ENCODE assay signal across 14 cellular contexts in genomic region chr4:25919676-25920075, GRCh38. TPM values are rescaled to one million over a fixed set of nuclear protein-coding genes. Genes with fewer than 3 reads are reported as not detected.
DNase-seq lines count a peak whose midpoint lies in the region; ATAC-seq and TF ChIP-seq lines count a peak whose summit lies in the region.
"Had no signal": no experiment of that assay in that cellular context is flagged by ENCODE, and none has a peak within 500 bp of the region (broad histone marks: within the 10 kb centered on the region; RNA-seq: fewer than 3 reads in every experiment).

No MANE protein-coding gene starts in this region.

- H4K20me1 ChIP-seq in GM23338 (replicated peaks; ENCODE audit: insufficient read depth) = peaks cover 4% of the 10 kb centered on the region

- peaks cover 67% of the 10 kb centered on the region for H3K79me2 ChIP-seq in GM23338 (replicated peaks; ENCODE audit: insufficient read depth)

- intact Hi-C loops in CD14-positive monocyte (cut with micrococcal nuclease) = no loop called here

- H3K36me3 Mint-ChIP-seq in GM23338 (ENCODE audit: low read depth) (peaks cover 22% of the 10 kb centered on the region), neural crest cell (ENCODE audit: low read depth) (peaks cover 2% of the 10 kb centered on the region), CD14-positive monocyte (peaks cover 6 to 14% of the 10 kb centered on the region in 2 donors)

- no peaks in the 10 kb centered on the region for H3F3A ChIP-seq in GM23338 (replicated peaks; ENCODE audit: low read depth)

- H3K4me1 Mint-ChIP-seq in GM23338 (peaks cover 9% of the 10 kb centered on the region), neural crest cell (peaks cover 36% of the 10 kb centered on the region), CD14-positive monocyte (peaks cover 12% of the 10 kb centered on the region)

- H3K4me3 ChIP-seq in GM23338 (no peak overlapping the region), foreskin fibroblast (ENCODE audit: low read depth in 1 of 2, low read length in 2 of 2) (no peak overlapping the region)

- TF ChIP-seq CTCF in GM23338 (conservative IDR thresholded peaks at IDR 0.05; ENCODE audit: low read depth in 2 of 2) (no peak), neural crest cell (conservative IDR thresholded peaks at IDR 0.05) (no peak), CD14-positive monocyte (IDR thresholded peaks at IDR 0.05) (no peak), foreskin fibroblast (IDR thresholded peaks at IDR 0.05; ENCODE audit: low read depth, low read length) (no peak)

- no peak overlapping the region for H3K27ac ChIP-seq in GM23338 (ENCODE audit: low read depth)
- H3K27ac ChIP-seq: epithelial cell of prostate had no signal

- H3K36me3 ChIP-seq in GM23338 (ENCODE audit: insufficient read depth) = no peaks in the 10 kb centered on the region

- H3K27me3 ChIP-seq in GM23338 (ENCODE audit: insufficient read depth) = no peaks in the 10 kb centered on the region

- no peaks in the 10 kb centered on the region for H3K9me2 ChIP-seq in GM23338 (ENCODE audit: insufficient read depth)

- H3K4me2 ChIP-seq in GM23338 = no peak overlapping the region

- ATAC-seq in GM23338 (no peak), HG03039 (IDR thresholded peaks at IDR 0.05; ENCODE audit: unreplicated experiment) (no peak)

- H3K27ac Mint-ChIP-seq in GM23338 (peak overlapping the region; percentile 16), neural crest cell (ENCODE audit: unreplicated experiment) (peak overlapping the region; percentile 0), CD14-positive monocyte (peak overlapping the region in 1 of 7 donors; percentile 73)

- peaks cover 8% of the 10 kb centered on the region for H3K4me1 ChIP-seq in GM23338 (ENCODE audit: insufficient read depth)

- H3K27me3 Mint-ChIP-seq in GM23338 (ENCODE audit: insufficient read depth, low read depth, poor library complexity) (peaks cover 6% of the 10 kb centered on the region), neural crest cell (ENCODE audit: low read depth) (no peaks in the 10 kb centered on the region), CD14-positive monocyte (ENCODE audit: low read depth in 3 of 3) (no peaks in the 10 kb centered on the region)

- no peaks in the 10 kb centered on the region; the same call in 2 of the 3 replicates for H3K9me3 Mint-ChIP-seq in GM23338
- no peaks in the 10 kb centered on the region for H3K9me3 Mint-ChIP-seq in neural crest cell
- peaks cover 0 to 2% (median 0%) of the 10 kb centered on the region in 7 donors for H3K9me3 Mint-ChIP-seq in CD14-positive monocyte

- H3K4me3 Mint-ChIP-seq in GM23338 (no peak overlapping the region), neural crest cell (peak overlapping the region; percentile 49), CD14-positive monocyte (no peak overlapping the region)

- H2AFZ ChIP-seq in GM23338 = no peak overlapping the region

- DNase-seq in GM23338 (ENCODE audit: low spot score) (no peak), NCI-H146 treated with DMSO at 0.1 percent for 48 hours (lab: John Stamatoyannopoulos, UW; ENCODE audit: unreplicated experiment) (peak; percentile 18), dermis blood vessel endothelial cell (peak; percentile 53), neural crest cell (ENCODE audit: low read depth, low spot score) (no peak), CD14-positive monocyte (ENCODE audit: low spot score) (no peak), dedifferentiated amniotic fluid mesenchymal stem cell (ENCODE audit: extremely low spot score) (no peak), foreskin fibroblast (no peak)
- DNase-seq: activated CD4-positive, alpha-beta T cell treated with anti-CD3 and anti-CD28 coated beads for 1 hour; activated gamma-delta T cell; aorta; COR-L47; SHP77 treated with DMSO at 0.1 percent for 48 hours had no signal

TF ChIP-seq in GM23338, 12 proteins besides CTCF, POLR2A, EP300 and RAD21 (continues in another document):
- TF ChIP-seq STAT1 (IDR thresholded peaks at IDR 0.05; ENCODE audit: unreplicated experiment) (no peak), EZH2phosphoT487 (IDR thresholded peaks at IDR 0.05; ENCODE audit: unreplicated experiment) (no peak), ZNF331 (CRISPR knock-in tag; IDR thresholded peaks at IDR 0.05; ENCODE audit: low read depth) (no peak), ZNF462 (CRISPR knock-in tag; IDR thresholded peaks at IDR 0.05) (no peak), NANOG (IDR thresholded peaks at IDR 0.05; ENCODE audit: borderline replicate concordance) (no peak), JUNB (IDR thresholded peaks at IDR 0.05; ENCODE audit: unreplicated experiment) (no peak), ZNF114 (CRISPR knock-in tag; IDR thresholded peaks at IDR 0.05) (no peak)

RNA-seq across cellular contexts. Expression of gene SMIM20, which starts 5.7 kb away (rescaled TPM):
- 56.6 and 71.6 TPM in 2 replicates for total RNA-seq in GM23338 (2014; rRNA removed; shearing (Covaris generic))
- polyA plus RNA-seq in GM23338 (2016; fragmentation: Nextera tagmentation; extraction: Ambion mirVana) = 68.3 and 82.9 TPM in 2 replicates
- total RNA-seq in dermis blood vessel endothelial cell = 14.0 and 14.5 TPM in 2 replicates
- 22.1 and 24.9 TPM in 2 replicates for total RNA-seq in neural crest cell
- polyA plus RNA-seq in CD14-positive monocyte = 10 to 100 TPM; 33.7 to 38.1 TPM

RNA-seq across cellular contexts. Expression of gene SEL1L3, which starts 56.9 kb away (rescaled TPM):
- total RNA-seq in GM23338 (2014; rRNA removed; shearing (Covaris generic)) = 61.7 and 65.8 TPM in 2 replicates
- 17.1 and 19.3 TPM in 2 replicates for polyA plus RNA-seq in GM23338 (2016; fragmentation: Nextera tagmentation; extraction: Ambion mirVana)
- total RNA-seq in dermis blood vessel endothelial cell = 74.2 and 91.2 TPM in 2 replicates
- total RNA-seq in neural crest cell = 3.4 and 3.5 TPM in 2 replicates
- 1 to 10 TPM in 1 of 2 donors, under 1 TPM in 1; 0.61 to 1.7 TPM for polyA plus RNA-seq in CD14-positive monocyte

Comparison
In these comparisons a context has a peak if more than half of its experiments do, and no peak if none do; other contexts are left out.
1. DNase-seq: peak in NCI-H146 treated with DMSO at 0.1 percent for 48 hours (single experiment) and dermis blood vessel endothelial cell (single experiment); none in GM23338 (single experiment), neural crest cell (single experiment), CD14-positive monocyte (single experiment), dedifferentiated amniotic fluid mesenchymal stem cell (single experiment) and foreskin fibroblast (0 of 2).
2. RNA of gene SEL1L3, which starts 56.9 kb away (total RNA-seq): 74.2 to 91.2 TPM in dermis blood vessel endothelial cell and 61.7 to 65.8 TPM in GM23338; 3.4 to 3.5 TPM in neural crest cell; every median in the first group is over 10 times any median in the second.